In genomic region chr5:166992874-166993722, GRCh38 we compare ENCODE assay signal across 1 cellular context.
TF ChIP-seq lines count a peak whose summit lies in the region.

No MANE protein-coding gene starts in this region.

TF ChIP-seq in H1, 55 proteins besides CTCF, POLR2A, EP300 and RAD21:
- TF ChIP-seq HDAC2 (IDR thresholded peaks at IDR 0.05; ENCODE audit: borderline replicate concordance in 1 of 2, low read depth in 2 of 2, low read length in 2 of 2) (no peak), POLR2AphosphoS5 (IDR thresholded peaks at IDR 0.05; ENCODE audit: low read depth, low read length) (no peak), USF2 (IDR thresholded peaks at IDR 0.05; ENCODE audit: low read length) (no peak), NRF1 (IDR thresholded peaks at IDR 0.05; ENCODE audit: low read depth, low read length) (no peak), ZNF274 (IDR thresholded peaks at IDR 0.05; ENCODE audit: borderline replicate concordance, extremely low read depth, low read length) (no peak), TAF7 (optimal IDR thresholded peaks at IDR 0.05; ENCODE audit: borderline replicate concordance, low read depth, low read length) (no peak), CBX8 (IDR thresholded peaks at IDR 0.05; ENCODE audit: borderline replicate concordance, low read depth, low read length) (no peak), ASH2L (IDR thresholded peaks at IDR 0.05; ENCODE audit: low read length) (no peak)
